21 cellular contexts compared by ENCODE assay signal in genomic region chr16:46727630-46728029, GRCh38. TPM values are rescaled to one million over a fixed set of nuclear protein-coding genes. Genes with fewer than 3 reads are reported as not detected.
"Had no signal": no experiment of that assay in that cellular context is flagged by ENCODE, and none has a peak within 500 bp of the region (broad histone marks: within the 10 kb centered on the region; RNA-seq: fewer than 3 reads in every experiment).

No MANE protein-coding gene starts in this region.

- FAIRE-seq: HTR-8/SVneo, K562, RCC 7860 had no signal

- H3K27ac ChIP-seq: HL-60, KMS-11 had no signal

- H3K9ac ChIP-seq: KMS-11, SK-N-SH had no signal

- ATAC-seq: K562 had no signal

- H3K4me3 ChIP-seq: K562 had no signal

- DNase-seq: Kasumi-1, MM.1S, NCI-H1092 treated with DMSO at 0.1 percent for 48 hours, NCI-H1436 treated with DMSO at 0.1 percent for 48 hours, NCI-H1694, NCI-H1930, NCI-H2081, NCI-H2107, NCI-H2227 treated with DMSO at 0.1 percent for 48 hours, NCI-H524 treated with DMSO at 0.1 percent for 48 hours, NCI-H69, NCI-H774, RPMI8226, SHP77, SK-N-SH had no signal

RNA-seq across cellular contexts. Expression of gene MYLK3, which starts 20.5 kb away (rescaled TPM):
- polyA plus RNA-seq: IgD-negative memory B cell had no signal
